Comparison of ENCODE assay signal across 26 cellular contexts in the genomic region with DNA sequence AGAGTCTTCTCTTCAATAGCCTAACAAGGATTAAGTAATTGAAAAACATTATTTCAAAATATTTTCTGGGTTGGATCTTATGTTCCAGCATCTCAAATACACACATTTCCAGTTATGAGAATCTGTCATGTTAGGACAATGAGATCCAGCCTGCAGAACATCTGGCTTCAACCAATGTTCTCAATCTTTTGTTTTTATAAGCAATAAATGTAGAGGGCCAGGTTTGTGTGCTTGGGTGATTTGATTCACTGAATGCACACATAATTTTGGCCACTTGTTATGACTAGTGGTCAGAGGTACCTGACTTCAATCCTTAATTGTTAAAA.
"Had no signal": no experiment of that assay in that cellular context is flagged by ENCODE, and none has a peak within 500 bp of the region (broad histone marks: within the 10 kb centered on the region; RNA-seq: fewer than 3 reads in every experiment).

No MANE protein-coding gene starts in this region.

- H3K27ac Mint-ChIP-seq: activated CD4-positive, alpha-beta memory T cell treated with anti-CD3 and anti-CD28 coated beads for 36 hours; activated naive CD4-positive, alpha-beta T cell treated with anti-CD3 and anti-CD28 coated beads, Interleukin-2, amount 50 U/mL, for 72 hours; activated naive CD8-positive, alpha-beta T cell treated with anti-CD3 and anti-CD28 coated beads, Interleukin-2, amount 50 U/mL, for 24 hours had no signal

- H3K27me3 ChIP-seq: ascending aorta, body of pancreas, SJCRH30 had no signal

- H3K4me3 Mint-ChIP-seq: activated CD4-positive, alpha-beta memory T cell treated with anti-CD3 and anti-CD28 coated beads for 36 hours; activated CD4-positive, alpha-beta T cell treated with anti-CD3 and anti-CD28 coated beads, Interleukin-2, amount 10 ng/mL, durations not matched to agents 7 days and 5 days; activated naive CD8-positive, alpha-beta T cell treated with anti-CD3 and anti-CD28 coated beads, Interleukin-2, amount 50 U/mL, for 24 hours; activated T-cell treated with anti-CD3 and anti-CD28 coated beads, Interleukin-2, amount 50 U/mL, for 4 hours; IgD-negative memory B cell had no signal

- H3K9me3 Mint-ChIP-seq: activated CD4-positive, alpha-beta memory T cell treated with anti-CD3 and anti-CD28 coated beads for 36 hours; activated CD4-positive, alpha-beta T cell treated with anti-CD3 and anti-CD28 coated beads, Interleukin-2, amount 10 ng/mL, durations not matched to agents 7 days and 5 days; activated T-cell treated with anti-CD3 and anti-CD28 coated beads, Interleukin-2, amount 50 U/mL, for 4 hours; IgD-negative memory B cell had no signal

- H3K4me1 Mint-ChIP-seq: activated CD4-positive, alpha-beta T cell treated with anti-CD3 and anti-CD28 coated beads, Interleukin-2, amount 10 ng/mL, durations not matched to agents 7 days and 5 days; activated naive CD8-positive, alpha-beta T cell treated with anti-CD3 and anti-CD28 coated beads, Interleukin-2, amount 50 U/mL, for 24 hours; IgD-negative memory B cell had no signal

- H3K27me3 Mint-ChIP-seq: activated CD4-positive, alpha-beta T cell treated with anti-CD3 and anti-CD28 coated beads, Interleukin-2, amount 10 ng/mL, durations not matched to agents 7 days and 5 days; IgD-negative memory B cell had no signal

- H3K9ac ChIP-seq: SK-N-SH had no signal

- H3K4me2 ChIP-seq: SK-N-SH had no signal

- H3K4me3 ChIP-seq: ascending aorta, body of pancreas, SJCRH30 had no signal

- H3K27ac ChIP-seq: ascending aorta, body of pancreas, SJCRH30, VCaP had no signal

- H3K9me3 ChIP-seq: ascending aorta, SJCRH30, SK-N-SH had no signal

- H3K4me1 ChIP-seq: ascending aorta had no signal

- ATAC-seq: activated naive CD4-positive, alpha-beta T cell treated with anti-CD3 and anti-CD28 coated beads, Interleukin-2, amount 50 U/mL, for 72 hours; activated naive CD8-positive, alpha-beta T cell treated with anti-CD3 and anti-CD28 coated beads, Interleukin-2, amount 50 U/mL, for 24 hours; activated T-cell treated with anti-CD3 and anti-CD28 coated beads, Interleukin-2, amount 50 U/mL, for 4 hours; body of pancreas had no signal

- H3K36me3 ChIP-seq: ascending aorta, SJCRH30 had no signal

- DNase-seq: activated CD4-positive, alpha-beta memory T cell treated with anti-CD3 and anti-CD28 coated beads for 36 hours; activated CD4-positive, alpha-beta T cell treated with anti-CD3 and anti-CD28 coated beads, Interleukin-2, amount 10 ng/mL, durations not matched to agents 7 days and 5 days; activated CD4-positive, CD25-positive, alpha-beta regulatory T cell; activated CD8-positive, alpha-beta memory T cell treated with anti-CD3 and anti-CD28 coated beads for 24 hours; activated effector memory CD4-positive, alpha-beta T cell treated with anti-CD3 and anti-CD28 coated beads, Interleukin-2, amount 50 U/mL, for 16 hours; activated naive CD4-positive, alpha-beta T cell treated with Interleukin-2 at 50 U/mL for 16 hours; activated naive CD8-positive, alpha-beta T cell treated with anti-CD3 and anti-CD28 coated beads, Interleukin-2, amount 50 U/mL, for 24 hours; activated T-cell treated with anti-CD3 and anti-CD28 coated beads, Interleukin-2, amount 50 U/mL, for 4 hours; amniotic stem cell; body of pancreas; KG1; MV-4-11; NCI-H1417 treated with DMSO at 0.1 percent for 48 hours; NCI-H1694; NCI-H2029; NCI-H345; NCI-H510A; NCI-H526 treated with DMSO at 0.1 percent for 48 hours; NCI-H82; SJCRH30; SK-N-SH; T-helper 1 cell had no signal

- H3K36me3 Mint-ChIP-seq: activated CD4-positive, alpha-beta memory T cell treated with anti-CD3 and anti-CD28 coated beads for 36 hours; activated naive CD4-positive, alpha-beta T cell treated with anti-CD3 and anti-CD28 coated beads, Interleukin-2, amount 50 U/mL, for 72 hours had no signal
